In the genomic region with DNA sequence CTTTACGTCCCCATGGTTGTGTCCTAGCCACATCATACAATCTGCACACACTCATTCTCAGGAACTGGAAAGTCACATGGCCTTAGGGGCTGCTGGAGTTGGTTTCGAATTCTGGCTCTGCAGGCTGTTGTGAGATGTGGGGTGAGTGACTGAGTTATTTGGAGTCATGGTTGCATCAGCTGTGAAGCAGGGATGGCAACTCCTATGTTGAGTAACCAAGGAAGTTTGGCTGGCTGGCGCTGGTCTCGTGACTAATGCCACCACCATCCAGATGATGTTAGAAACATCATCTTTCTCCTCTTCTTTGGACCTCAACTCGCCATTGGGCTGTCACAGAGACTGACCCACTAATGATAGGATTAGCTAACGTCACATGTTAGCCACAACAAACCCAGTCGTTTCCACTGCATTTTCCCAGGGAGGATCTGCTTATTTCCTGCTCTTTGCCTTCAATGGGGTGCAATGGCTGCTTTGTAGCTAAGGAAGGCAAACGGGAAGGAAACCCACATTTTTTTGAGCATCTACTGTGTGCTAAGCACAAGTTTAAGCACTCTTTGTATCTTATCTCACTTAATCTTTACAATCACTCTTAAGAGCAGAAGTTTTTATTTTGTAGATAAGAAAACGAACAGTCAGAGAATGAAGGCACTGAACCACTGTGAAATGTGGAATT, we compare ENCODE assay signal across 8 cellular contexts.
DNase-seq lines count a peak whose midpoint lies in the region; ATAC-seq and TF ChIP-seq lines count a peak whose summit lies in the region.

No MANE protein-coding gene starts in this region.

- TF ChIP-seq CTCF in GM06990 (IDR thresholded peaks at IDR 0.05; ENCODE audit: insufficient read depth, low read length, poor library complexity, severe bottlenecking) = no peak
- no peak for TF ChIP-seq CTCF in astrocyte of the cerebellum (IDR thresholded peaks at IDR 0.05; ENCODE audit: low read depth, low read length, missing control alignments)
- no peak for TF ChIP-seq CTCF in osteoblast (IDR thresholded peaks at IDR 0.05; ENCODE audit: extremely low read depth, low read depth, low read length)

- no peaks in the 10 kb centered on the region for H3K79me2 ChIP-seq in osteoblast (ENCODE audit: insufficient read depth, low read length)

- ATAC-seq in GM18858 (IDR thresholded peaks at IDR 0.05; ENCODE audit: unreplicated experiment) = no peak
- ATAC-seq in HG03432 (IDR thresholded peaks at IDR 0.05; ENCODE audit: unreplicated experiment) = no peak
- no peak for ATAC-seq in GM18505 (IDR thresholded peaks at IDR 0.05; ENCODE audit: unreplicated experiment)
- no peak for ATAC-seq in GM19328 (IDR thresholded peaks at IDR 0.05; ENCODE audit: unreplicated experiment)

- no peaks in the 10 kb centered on the region for H3K36me3 ChIP-seq in GM06990 (ENCODE audit: control insufficient read depth, insufficient read depth, low read length)
- peaks cover 59% of the 10 kb centered on the region for H3K36me3 ChIP-seq in MG63
- H3K36me3 ChIP-seq in osteoblast (ENCODE audit: insufficient read depth, low read length) = peaks cover 45% of the 10 kb centered on the region

- no peak for TF ChIP-seq POLR2A in GM18505 (IDR thresholded peaks at IDR 0.05; ENCODE audit: borderline replicate concordance, extremely low read depth, insufficient read depth, insufficient read length)

- peak overlapping the region; percentile 51 for H3K4me2 ChIP-seq in osteoblast (ENCODE audit: insufficient read depth, low read length)

- H3K9me3 ChIP-seq in MG63 (no peaks in the 10 kb centered on the region), osteoblast (ENCODE audit: low read depth, low read length) (no peaks in the 10 kb centered on the region)

- DNase-seq in GM06990 (ENCODE audit: extremely low read depth, insufficient read length) = peak; percentile 41
- DNase-seq in MG63 = peak; percentile 99
- DNase-seq in astrocyte of the cerebellum (ENCODE audit: low read depth) = peak; percentile 70
- peak; percentile 92 for DNase-seq in osteoblast (ENCODE audit: insufficient read length, low spot score, missing footprints)

- peak overlapping the region; percentile 44 for H2AFZ ChIP-seq in osteoblast (ENCODE audit: low read length)

- H3K27ac ChIP-seq in osteoblast (ENCODE audit: low read depth, low read length) = peak overlapping the region; percentile 98

- H3K4me3 ChIP-seq in GM06990 (replicated peaks; ENCODE audit: low read depth, low read length) (no peak overlapping the region), MG63 (no peak overlapping the region), astrocyte of the cerebellum (ENCODE audit: low read depth, low read length) (no peak overlapping the region), osteoblast (ENCODE audit: insufficient read depth, low read length) (no peak overlapping the region)

- H4K20me1 ChIP-seq in osteoblast (ENCODE audit: insufficient read depth, low read length) = no peaks in the 10 kb centered on the region

- H3K27me3 ChIP-seq in GM06990 (replicated peaks; ENCODE audit: control insufficient read depth, insufficient read depth, low read length) = no peaks in the 10 kb centered on the region
- no peaks in the 10 kb centered on the region for H3K27me3 ChIP-seq in MG63
- no peaks in the 10 kb centered on the region for H3K27me3 ChIP-seq in osteoblast (ENCODE audit: insufficient read depth, low read length)

- in situ Hi-C loops in astrocyte of the cerebellum (cut with HindIII; ENCODE audit: low sequenced_read_pairs) = no loop called here

- H3K4me1 ChIP-seq in osteoblast (ENCODE audit: insufficient read depth, low read length) = peaks cover 13% of the 10 kb centered on the region

Comparison
In these comparisons a context has a peak if more than half of its experiments do, and no peak if none do; other contexts are left out.
1. DNase-seq: peak in every context shown above with its lines; median percentile 99 in MG63; 92 in osteoblast; 70 in astrocyte of the cerebellum; 41 in GM06990.